Comparison of ENCODE assay signal across 9 cellular contexts in the genomic region with DNA sequence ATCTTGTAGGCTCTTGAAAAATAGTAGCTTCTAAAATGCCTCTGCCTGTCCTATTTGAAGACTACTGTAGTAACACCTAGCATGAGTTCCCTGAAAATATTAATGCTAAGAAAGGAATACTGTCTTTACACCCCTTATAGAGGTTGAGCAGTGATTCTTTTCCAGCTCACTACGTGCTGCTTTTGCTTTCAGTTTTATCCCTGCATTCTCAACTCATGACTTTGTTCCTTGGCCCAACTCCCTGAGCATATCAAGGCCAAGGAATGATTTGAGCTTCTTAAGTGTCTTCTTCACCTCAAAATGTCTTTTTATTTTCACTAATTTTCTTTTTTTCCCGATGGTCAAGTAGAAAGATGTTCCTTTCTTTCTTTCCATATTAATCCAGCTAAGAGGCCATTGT.
A peak's percentile ranks its signal among the peaks of the same experiment; 100 is the strongest.
DNase-seq lines count a peak whose midpoint lies in the region; ATAC-seq and TF ChIP-seq lines count a peak whose summit lies in the region.
"Had no signal": no experiment of that assay in that cellular context is flagged by ENCODE, and none has a peak within 500 bp of the region (broad histone marks: within the 10 kb centered on the region; RNA-seq: fewer than 3 reads in every experiment).

No MANE protein-coding gene starts in this region.

- DNase-seq in AG08396 (ENCODE audit: low spot score) (peak; percentile 26), OCI-M1 (lab: John Stamatoyannopoulos, UW) (peak; percentile 16), fibroblast of mammary gland (ENCODE audit: low read depth) (peak; percentile 79), non-pigmented ciliary epithelial cell (ENCODE audit: low read depth) (peak; percentile 34), NAMALWA (ENCODE audit: low spot score) (no peak), NCI-H2107 treated with DMSO at 0.1 percent for 48 hours (lab: John Stamatoyannopoulos, UW; ENCODE audit: unreplicated experiment) (no peak)
- no peak for DNase-seq in activated naive CD4-positive, alpha-beta T cell treated with anti-CD3 and anti-CD28 coated beads, Interleukin-2, amount 50 U/mL, for 16 hours
- DNase-seq: Caco-2 had no signal

- ATAC-seq in GM18511 (IDR thresholded peaks at IDR 0.05; ENCODE audit: unreplicated experiment), result no peak

- H3K4me3 ChIP-seq in fibroblast of mammary gland (ENCODE audit: control insufficient read depth, low read depth, low read length), result peak overlapping the region; percentile 20

- TF ChIP-seq CTCF in fibroblast of mammary gland (conservative IDR thresholded peaks at IDR 0.05; ENCODE audit: control insufficient read depth, insufficient read depth, low read depth, low read length), result no peak

Comparison
In these comparisons a context has a peak if more than half of its experiments do, and no peak if none do; other contexts are left out.
1. DNase-seq: peak in AG08396 (single experiment), OCI-M1 (single experiment), fibroblast of mammary gland (single experiment) and non-pigmented ciliary epithelial cell (single experiment); none in NAMALWA (single experiment), NCI-H2107 treated with DMSO at 0.1 percent for 48 hours (single experiment) and activated naive CD4-positive, alpha-beta T cell treated with anti-CD3 and anti-CD28 coated beads, Interleukin-2, amount 50 U/mL, for 16 hours (single experiment).